In the genomic region with DNA sequence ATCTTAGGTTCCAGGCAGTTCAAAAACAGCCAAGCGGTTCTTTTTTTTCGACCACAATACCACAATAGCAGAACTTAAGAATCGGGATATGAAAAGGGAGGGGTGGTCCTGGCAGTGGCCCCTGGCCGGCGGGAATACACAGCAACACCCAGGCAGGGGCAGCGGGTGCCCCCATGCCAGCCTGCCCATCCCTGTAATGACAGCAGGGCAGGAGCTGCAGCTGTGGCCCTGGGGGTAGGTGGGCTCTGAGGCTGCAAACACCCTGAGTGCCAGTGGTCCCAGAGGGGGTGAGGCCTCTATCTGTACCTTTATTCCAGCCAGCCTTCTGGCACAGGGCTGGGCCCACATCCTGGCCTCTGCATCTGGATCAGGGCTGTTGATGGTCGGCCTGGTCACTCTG, we compare ENCODE assay signal across 22 cellular contexts.
"Had no signal": no experiment of that assay in that cellular context is flagged by ENCODE, and none has a peak within 500 bp of the region (broad histone marks: within the 10 kb centered on the region; RNA-seq: fewer than 3 reads in every experiment).

No MANE protein-coding gene starts in this region.

- H3K36me3 ChIP-seq: colonic mucosa, gastrocnemius medialis, pancreas, stomach, tibial artery had no signal

- H3K36me3 Mint-ChIP-seq: activated CD8-positive, alpha-beta memory T cell treated with anti-CD3 and anti-CD28 coated beads, Interleukin-2, amount 10 ng/mL, durations not matched to agents 7 days and 5 days; activated naive CD4-positive, alpha-beta T cell treated with anti-CD3 and anti-CD28 coated beads, Interleukin-2, amount 50 U/mL, for 72 hours; naive B cell had no signal

- H3K27ac ChIP-seq: colonic mucosa, gastrocnemius medialis, hepatocyte, pancreas, psoas muscle, stomach, tibial artery had no signal

- ATAC-seq: activated CD4-positive, alpha-beta T cell treated with anti-CD3 and anti-CD28 coated beads for 36 hours; activated CD8-positive, alpha-beta memory T cell treated with anti-CD3 and anti-CD28 coated beads, Interleukin-2, amount 10 ng/mL, durations not matched to agents 7 days and 5 days; activated CD8-positive, alpha-beta T cell treated with anti-CD3 and anti-CD28 coated beads, Interleukin-2, amount 10 ng/mL, durations not matched to agents 7 days and 5 days; activated naive CD4-positive, alpha-beta T cell treated with anti-CD3 and anti-CD28 coated beads, Interleukin-2, amount 50 U/mL, for 72 hours; gastrocnemius medialis; left cardiac atrium; pancreas; psoas muscle had no signal

- H3K27me3 Mint-ChIP-seq: activated CD4-positive, alpha-beta T cell treated with anti-CD3 and anti-CD28 coated beads for 36 hours; activated CD8-positive, alpha-beta memory T cell treated with anti-CD3 and anti-CD28 coated beads, Interleukin-2, amount 10 ng/mL, durations not matched to agents 7 days and 5 days; naive B cell had no signal

- H3K27me3 ChIP-seq: colonic mucosa, gastrocnemius medialis, hepatocyte, pancreas, stomach, tibial artery had no signal

- H3K4me3 ChIP-seq: colonic mucosa, gastrocnemius medialis, hepatocyte, pancreas, psoas muscle, stomach, tibial artery had no signal

- DNase-seq: activated CD4-positive, alpha-beta T cell treated with anti-CD3 and anti-CD28 coated beads for 36 hours; activated CD4-positive, CD25-positive, alpha-beta regulatory T cell; activated CD8-positive, alpha-beta memory T cell treated with anti-CD3 and anti-CD28 coated beads, Interleukin-2, amount 10 ng/mL, durations not matched to agents 7 days and 5 days; activated CD8-positive, alpha-beta T cell treated with anti-CD3 and anti-CD28 coated beads, Interleukin-2, amount 10 ng/mL, durations not matched to agents 7 days and 5 days; activated naive CD4-positive, alpha-beta T cell; activated T-cell treated with anti-CD3 and anti-CD28 coated beads, Interleukin-2, amount 50 U/mL, for 72 hours; colonic mucosa; effector CD8-positive, alpha-beta T cell; gastrocnemius medialis; left cardiac atrium; naive B cell; nucleus accumbens; stimulated activated CD4-positive, alpha-beta T cell treated with anti-CD3 and anti-CD28 coated beads, Interleukin-2, amount 100 ng/mL, for 48 hours; stomach; T-helper 1 cell; tibial artery had no signal

- H3K4me1 Mint-ChIP-seq: activated CD4-positive, alpha-beta T cell treated with anti-CD3 and anti-CD28 coated beads for 36 hours; activated CD8-positive, alpha-beta memory T cell treated with anti-CD3 and anti-CD28 coated beads, Interleukin-2, amount 10 ng/mL, durations not matched to agents 7 days and 5 days; mesothelial cell of epicardium; naive B cell had no signal

- H3K27ac Mint-ChIP-seq: activated CD4-positive, alpha-beta T cell treated with anti-CD3 and anti-CD28 coated beads for 36 hours; activated CD8-positive, alpha-beta memory T cell treated with anti-CD3 and anti-CD28 coated beads, Interleukin-2, amount 10 ng/mL, durations not matched to agents 7 days and 5 days; activated CD8-positive, alpha-beta T cell treated with anti-CD3 and anti-CD28 coated beads, Interleukin-2, amount 10 ng/mL, durations not matched to agents 7 days and 5 days; activated naive CD4-positive, alpha-beta T cell treated with anti-CD3 and anti-CD28 coated beads, Interleukin-2, amount 50 U/mL, for 72 hours; activated T-cell treated with anti-CD3 and anti-CD28 coated beads, Interleukin-2, amount 50 U/mL, for 72 hours; mesothelial cell of epicardium; naive B cell; T-helper 2 cell treated with Interferon-gamma antibody and Interleukin-4, amounts not matched to agents 5 μg/mL and 100 μg/mL, for 36 hours had no signal

- H3K9me3 ChIP-seq: colonic mucosa, gastrocnemius medialis, pancreas, psoas muscle had no signal

- H3K9me3 Mint-ChIP-seq: activated naive CD4-positive, alpha-beta T cell treated with anti-CD3 and anti-CD28 coated beads, Interleukin-2, amount 50 U/mL, for 72 hours; activated T-cell treated with anti-CD3 and anti-CD28 coated beads, Interleukin-2, amount 50 U/mL, for 72 hours; T-helper 2 cell treated with Interferon-gamma antibody and Interleukin-4, amounts not matched to agents 5 μg/mL and 100 μg/mL, for 36 hours had no signal

- H3K4me1 ChIP-seq: colonic mucosa, gastrocnemius medialis, pancreas, psoas muscle had no signal

- H3K4me3 Mint-ChIP-seq: activated CD4-positive, alpha-beta T cell treated with anti-CD3 and anti-CD28 coated beads for 36 hours; activated CD8-positive, alpha-beta memory T cell treated with anti-CD3 and anti-CD28 coated beads, Interleukin-2, amount 10 ng/mL, durations not matched to agents 7 days and 5 days; activated CD8-positive, alpha-beta T cell treated with anti-CD3 and anti-CD28 coated beads, Interleukin-2, amount 10 ng/mL, durations not matched to agents 7 days and 5 days; activated T-cell treated with anti-CD3 and anti-CD28 coated beads, Interleukin-2, amount 50 U/mL, for 72 hours; mesothelial cell of epicardium; naive B cell; T-helper 2 cell treated with Interferon-gamma antibody and Interleukin-4, amounts not matched to agents 5 μg/mL and 100 μg/mL, for 36 hours had no signal
